In the genomic region with DNA sequence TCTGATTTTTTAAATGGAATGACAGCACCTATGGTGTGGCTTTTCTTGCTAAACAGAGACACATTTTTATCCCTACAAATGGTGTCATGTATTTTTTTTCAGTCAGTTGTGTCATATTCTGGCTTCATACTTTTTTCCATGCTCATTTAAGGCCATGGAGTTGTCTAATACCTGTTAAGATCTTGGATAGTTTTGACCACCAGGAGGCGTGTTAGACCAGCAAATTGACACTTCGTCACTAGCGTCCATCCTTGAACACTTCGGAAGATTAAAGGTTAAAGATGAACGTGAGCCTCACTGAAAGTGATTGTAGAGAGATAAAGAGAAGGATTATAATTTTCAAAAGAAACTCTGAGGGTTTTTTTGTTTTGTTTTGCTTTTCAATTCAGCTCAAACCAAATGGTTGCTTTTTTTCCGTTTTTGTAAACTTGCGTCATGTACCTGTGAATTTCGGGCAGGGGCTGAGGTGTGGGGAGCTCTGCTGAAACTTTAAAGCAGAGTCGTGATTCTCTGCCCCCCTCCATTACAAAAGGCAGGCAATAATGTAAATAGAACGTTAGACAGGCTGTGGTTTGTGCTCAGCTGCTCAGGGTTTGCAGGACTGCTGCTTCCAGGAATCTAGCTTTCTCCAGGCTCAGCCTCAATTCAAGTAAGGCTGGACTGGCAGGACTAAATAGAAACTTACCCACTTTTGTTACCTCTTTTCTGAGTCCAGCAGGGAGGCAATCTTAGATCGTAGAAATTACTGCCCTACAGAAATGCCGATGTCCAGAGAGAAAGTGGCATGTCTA, we compare ENCODE assay signal across 1 cellular context.
TF ChIP-seq lines count a peak whose summit lies in the region.

No MANE protein-coding gene starts in this region.

TF ChIP-seq in HepG2, 621 proteins besides CTCF, POLR2A, EP300 and RAD21 (continued from another document and continues in another):
- TF ChIP-seq THRA (CRISPR knock-in tag; IDR thresholded peaks at IDR 0.05; ENCODE audit: borderline replicate concordance): peak; percentile 65; the same call in 1 of the 2 replicates
- no peak for TF ChIP-seq SRSF9 (IDR thresholded peaks at IDR 0.05; ENCODE audit: borderline replicate concordance, insufficient read depth, low read depth, low read length, poor library complexity, severe bottlenecking)
- TF ChIP-seq NONO (IDR thresholded peaks at IDR 0.05): no peak
- no peak for TF ChIP-seq NONO (CRISPR knock-in tag; conservative IDR thresholded peaks at IDR 0.05)
- TF ChIP-seq NCOA5 (CRISPR knock-in tag; IDR thresholded peaks at IDR 0.05): no peak
- TF ChIP-seq, protein P1, sequence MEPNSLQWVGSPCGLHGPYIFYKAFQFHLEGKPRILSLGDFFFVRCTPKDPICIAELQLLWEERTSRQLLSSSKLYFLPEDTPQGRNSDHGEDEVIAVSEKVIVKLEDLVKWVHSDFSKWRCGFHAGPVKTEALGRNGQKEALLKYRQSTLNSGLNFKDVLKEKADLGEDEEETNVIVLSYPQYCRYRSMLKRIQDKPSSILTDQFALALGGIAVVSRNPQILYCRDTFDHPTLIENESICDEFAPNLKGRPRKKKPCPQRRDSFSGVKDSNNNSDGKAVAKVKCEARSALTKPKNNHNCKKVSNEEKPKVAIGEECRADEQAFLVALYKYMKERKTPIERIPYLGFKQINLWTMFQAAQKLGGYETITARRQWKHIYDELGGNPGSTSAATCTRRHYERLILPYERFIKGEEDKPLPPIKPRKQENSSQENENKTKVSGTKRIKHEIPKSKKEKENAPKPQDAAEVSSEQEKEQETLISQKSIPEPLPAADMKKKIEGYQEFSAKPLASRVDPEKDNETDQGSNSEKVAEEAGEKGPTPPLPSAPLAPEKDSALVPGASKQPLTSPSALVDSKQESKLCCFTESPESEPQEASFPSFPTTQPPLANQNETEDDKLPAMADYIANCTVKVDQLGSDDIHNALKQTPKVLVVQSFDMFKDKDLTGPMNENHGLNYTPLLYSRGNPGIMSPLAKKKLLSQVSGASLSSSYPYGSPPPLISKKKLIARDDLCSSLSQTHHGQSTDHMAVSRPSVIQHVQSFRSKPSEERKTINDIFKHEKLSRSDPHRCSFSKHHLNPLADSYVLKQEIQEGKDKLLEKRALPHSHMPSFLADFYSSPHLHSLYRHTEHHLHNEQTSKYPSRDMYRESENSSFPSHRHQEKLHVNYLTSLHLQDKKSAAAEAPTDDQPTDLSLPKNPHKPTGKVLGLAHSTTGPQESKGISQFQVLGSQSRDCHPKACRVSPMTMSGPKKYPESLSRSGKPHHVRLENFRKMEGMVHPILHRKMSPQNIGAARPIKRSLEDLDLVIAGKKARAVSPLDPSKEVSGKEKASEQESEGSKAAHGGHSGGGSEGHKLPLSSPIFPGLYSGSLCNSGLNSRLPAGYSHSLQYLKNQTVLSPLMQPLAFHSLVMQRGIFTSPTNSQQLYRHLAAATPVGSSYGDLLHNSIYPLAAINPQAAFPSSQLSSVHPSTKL (CRISPR knock-in tag; IDR thresholded peaks at IDR 0.05): peak; percentile 41; the same call in 1 of the 2 replicates
- no peak for TF ChIP-seq NFYC (CRISPR knock-in tag; IDR thresholded peaks at IDR 0.05)
- TF ChIP-seq, protein P2, sequence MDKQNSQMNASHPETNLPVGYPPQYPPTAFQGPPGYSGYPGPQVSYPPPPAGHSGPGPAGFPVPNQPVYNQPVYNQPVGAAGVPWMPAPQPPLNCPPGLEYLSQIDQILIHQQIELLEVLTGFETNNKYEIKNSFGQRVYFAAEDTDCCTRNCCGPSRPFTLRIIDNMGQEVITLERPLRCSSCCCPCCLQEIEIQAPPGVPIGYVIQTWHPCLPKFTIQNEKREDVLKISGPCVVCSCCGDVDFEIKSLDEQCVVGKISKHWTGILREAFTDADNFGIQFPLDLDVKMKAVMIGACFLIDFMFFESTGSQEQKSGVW (CRISPR knock-in tag; IDR thresholded peaks at IDR 0.05; ENCODE audit: borderline replicate concordance): no peak
- TF ChIP-seq STAG1 (CRISPR knock-in tag; IDR thresholded peaks at IDR 0.05): peak; percentile 100
- no peak for TF ChIP-seq KDM1A (CRISPR knock-in tag; IDR thresholded peaks at IDR 0.05)
- peak; percentile 64; the same call in 1 of the 2 replicates for TF ChIP-seq PPARG (CRISPR knock-in tag; conservative IDR thresholded peaks at IDR 0.05)
- no peak for TF ChIP-seq ZNF331 (CRISPR knock-in tag; IDR thresholded peaks at IDR 0.05)
- TF ChIP-seq DMAP1 (CRISPR knock-in tag; IDR thresholded peaks at IDR 0.05): no peak
- TF ChIP-seq GRHL1 (CRISPR knock-in tag; conservative IDR thresholded peaks at IDR 0.05): no peak
- TF ChIP-seq TEAD3 (CRISPR knock-in tag; optimal IDR thresholded peaks at IDR 0.05; ENCODE audit: borderline replicate concordance): no peak
- TF ChIP-seq ZFP36 (IDR thresholded peaks at IDR 0.05; ENCODE audit: borderline replicate concordance, low read depth, low read length, partially characterized antibody): peak; percentile 47
- TF ChIP-seq ZNF567 (CRISPR knock-in tag; IDR thresholded peaks at IDR 0.05; ENCODE audit: borderline replicate concordance): no peak
- no peak for TF ChIP-seq ZNF501 (CRISPR knock-in tag; IDR thresholded peaks at IDR 0.05)
- TF ChIP-seq ZNF557 (CRISPR knock-in tag; IDR thresholded peaks at IDR 0.05): no peak
- TF ChIP-seq, protein P3, sequence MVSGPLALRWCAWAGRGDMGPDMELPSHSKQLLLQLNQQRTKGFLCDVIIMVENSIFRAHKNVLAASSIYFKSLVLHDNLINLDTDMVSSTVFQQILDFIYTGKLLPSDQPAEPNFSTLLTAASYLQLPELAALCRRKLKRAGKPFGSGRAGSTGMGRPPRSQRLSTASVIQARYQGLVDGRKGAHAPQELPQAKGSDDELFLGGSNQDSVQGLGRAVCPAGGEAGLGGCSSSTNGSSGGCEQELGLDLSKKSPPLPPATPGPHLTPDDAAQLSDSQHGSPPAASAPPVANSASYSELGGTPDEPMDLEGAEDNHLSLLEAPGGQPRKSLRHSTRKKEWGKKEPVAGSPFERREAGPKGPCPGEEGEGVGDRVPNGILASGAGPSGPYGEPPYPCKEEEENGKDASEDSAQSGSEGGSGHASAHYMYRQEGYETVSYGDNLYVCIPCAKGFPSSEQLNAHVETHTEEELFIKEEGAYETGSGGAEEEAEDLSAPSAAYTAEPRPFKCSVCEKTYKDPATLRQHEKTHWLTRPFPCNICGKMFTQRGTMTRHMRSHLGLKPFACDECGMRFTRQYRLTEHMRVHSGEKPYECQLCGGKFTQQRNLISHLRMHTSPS (CRISPR knock-in tag; IDR thresholded peaks at IDR 0.05; ENCODE audit: low read depth): no peak
- TF ChIP-seq ZNF780A (CRISPR knock-in tag; IDR thresholded peaks at IDR 0.05): no peak
- TF ChIP-seq, protein P4, sequence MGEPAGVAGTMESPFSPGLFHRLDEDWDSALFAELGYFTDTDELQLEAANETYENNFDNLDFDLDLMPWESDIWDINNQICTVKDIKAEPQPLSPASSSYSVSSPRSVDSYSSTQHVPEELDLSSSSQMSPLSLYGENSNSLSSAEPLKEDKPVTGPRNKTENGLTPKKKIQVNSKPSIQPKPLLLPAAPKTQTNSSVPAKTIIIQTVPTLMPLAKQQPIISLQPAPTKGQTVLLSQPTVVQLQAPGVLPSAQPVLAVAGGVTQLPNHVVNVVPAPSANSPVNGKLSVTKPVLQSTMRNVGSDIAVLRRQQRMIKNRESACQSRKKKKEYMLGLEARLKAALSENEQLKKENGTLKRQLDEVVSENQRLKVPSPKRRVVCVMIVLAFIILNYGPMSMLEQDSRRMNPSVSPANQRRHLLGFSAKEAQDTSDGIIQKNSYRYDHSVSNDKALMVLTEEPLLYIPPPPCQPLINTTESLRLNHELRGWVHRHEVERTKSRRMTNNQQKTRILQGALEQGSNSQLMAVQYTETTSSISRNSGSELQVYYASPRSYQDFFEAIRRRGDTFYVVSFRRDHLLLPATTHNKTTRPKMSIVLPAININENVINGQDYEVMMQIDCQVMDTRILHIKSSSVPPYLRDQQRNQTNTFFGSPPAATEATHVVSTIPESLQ (CRISPR knock-in tag; conservative IDR thresholded peaks at IDR 0.05): no peak
- TF ChIP-seq, protein P5, sequence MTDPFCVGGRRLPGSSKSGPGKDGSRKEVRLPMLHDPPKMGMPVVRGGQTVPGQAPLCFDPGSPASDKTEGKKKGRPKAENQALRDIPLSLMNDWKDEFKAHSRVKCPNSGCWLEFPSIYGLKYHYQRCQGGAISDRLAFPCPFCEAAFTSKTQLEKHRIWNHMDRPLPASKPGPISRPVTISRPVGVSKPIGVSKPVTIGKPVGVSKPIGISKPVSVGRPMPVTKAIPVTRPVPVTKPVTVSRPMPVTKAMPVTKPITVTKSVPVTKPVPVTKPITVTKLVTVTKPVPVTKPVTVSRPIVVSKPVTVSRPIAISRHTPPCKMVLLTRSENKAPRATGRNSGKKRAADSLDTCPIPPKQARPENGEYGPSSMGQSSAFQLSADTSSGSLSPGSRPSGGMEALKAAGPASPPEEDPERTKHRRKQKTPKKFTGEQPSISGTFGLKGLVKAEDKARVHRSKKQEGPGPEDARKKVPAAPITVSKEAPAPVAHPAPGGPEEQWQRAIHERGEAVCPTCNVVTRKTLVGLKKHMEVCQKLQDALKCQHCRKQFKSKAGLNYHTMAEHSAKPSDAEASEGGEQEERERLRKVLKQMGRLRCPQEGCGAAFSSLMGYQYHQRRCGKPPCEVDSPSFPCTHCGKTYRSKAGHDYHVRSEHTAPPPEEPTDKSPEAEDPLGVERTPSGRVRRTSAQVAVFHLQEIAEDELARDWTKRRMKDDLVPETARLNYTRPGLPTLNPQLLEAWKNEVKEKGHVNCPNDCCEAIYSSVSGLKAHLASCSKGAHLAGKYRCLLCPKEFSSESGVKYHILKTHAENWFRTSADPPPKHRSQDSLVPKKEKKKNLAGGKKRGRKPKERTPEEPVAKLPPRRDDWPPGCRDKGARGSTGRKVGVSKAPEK (CRISPR knock-in tag; IDR thresholded peaks at IDR 0.05; ENCODE audit: borderline replicate concordance): peak; percentile 33; the same call in 1 of the 2 replicates
- TF ChIP-seq IKZF1 (IDR thresholded peaks at IDR 0.05): no peak
- TF ChIP-seq, protein P6, sequence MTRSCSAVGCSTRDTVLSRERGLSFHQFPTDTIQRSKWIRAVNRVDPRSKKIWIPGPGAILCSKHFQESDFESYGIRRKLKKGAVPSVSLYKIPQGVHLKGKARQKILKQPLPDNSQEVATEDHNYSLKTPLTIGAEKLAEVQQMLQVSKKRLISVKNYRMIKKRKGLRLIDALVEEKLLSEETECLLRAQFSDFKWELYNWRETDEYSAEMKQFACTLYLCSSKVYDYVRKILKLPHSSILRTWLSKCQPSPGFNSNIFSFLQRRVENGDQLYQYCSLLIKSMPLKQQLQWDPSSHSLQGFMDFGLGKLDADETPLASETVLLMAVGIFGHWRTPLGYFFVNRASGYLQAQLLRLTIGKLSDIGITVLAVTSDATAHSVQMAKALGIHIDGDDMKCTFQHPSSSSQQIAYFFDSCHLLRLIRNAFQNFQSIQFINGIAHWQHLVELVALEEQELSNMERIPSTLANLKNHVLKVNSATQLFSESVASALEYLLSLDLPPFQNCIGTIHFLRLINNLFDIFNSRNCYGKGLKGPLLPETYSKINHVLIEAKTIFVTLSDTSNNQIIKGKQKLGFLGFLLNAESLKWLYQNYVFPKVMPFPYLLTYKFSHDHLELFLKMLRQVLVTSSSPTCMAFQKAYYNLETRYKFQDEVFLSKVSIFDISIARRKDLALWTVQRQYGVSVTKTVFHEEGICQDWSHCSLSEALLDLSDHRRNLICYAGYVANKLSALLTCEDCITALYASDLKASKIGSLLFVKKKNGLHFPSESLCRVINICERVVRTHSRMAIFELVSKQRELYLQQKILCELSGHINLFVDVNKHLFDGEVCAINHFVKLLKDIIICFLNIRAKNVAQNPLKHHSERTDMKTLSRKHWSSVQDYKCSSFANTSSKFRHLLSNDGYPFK (CRISPR knock-in tag; IDR thresholded peaks at IDR 0.05; ENCODE audit: borderline replicate concordance): no peak
- TF ChIP-seq, protein P7, sequence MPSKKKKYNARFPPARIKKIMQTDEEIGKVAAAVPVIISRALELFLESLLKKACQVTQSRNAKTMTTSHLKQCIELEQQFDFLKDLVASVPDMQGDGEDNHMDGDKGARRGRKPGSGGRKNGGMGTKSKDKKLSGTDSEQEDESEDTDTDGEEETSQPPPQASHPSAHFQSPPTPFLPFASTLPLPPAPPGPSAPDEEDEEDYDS (CRISPR knock-in tag; IDR thresholded peaks at IDR 0.05): no peak
- TF ChIP-seq RBAK (CRISPR knock-in tag; IDR thresholded peaks at IDR 0.05): no peak
- no peak for TF ChIP-seq TFE3 (CRISPR knock-in tag; IDR thresholded peaks at IDR 0.05)
- TF ChIP-seq ZBTB7B (CRISPR knock-in tag; IDR thresholded peaks at IDR 0.05): no peak
- no peak for TF ChIP-seq SNAI1 (CRISPR knock-in tag; IDR thresholded peaks at IDR 0.05; ENCODE audit: borderline replicate concordance)
